ENCODE assay signal across 24 cellular contexts in the genomic region with DNA sequence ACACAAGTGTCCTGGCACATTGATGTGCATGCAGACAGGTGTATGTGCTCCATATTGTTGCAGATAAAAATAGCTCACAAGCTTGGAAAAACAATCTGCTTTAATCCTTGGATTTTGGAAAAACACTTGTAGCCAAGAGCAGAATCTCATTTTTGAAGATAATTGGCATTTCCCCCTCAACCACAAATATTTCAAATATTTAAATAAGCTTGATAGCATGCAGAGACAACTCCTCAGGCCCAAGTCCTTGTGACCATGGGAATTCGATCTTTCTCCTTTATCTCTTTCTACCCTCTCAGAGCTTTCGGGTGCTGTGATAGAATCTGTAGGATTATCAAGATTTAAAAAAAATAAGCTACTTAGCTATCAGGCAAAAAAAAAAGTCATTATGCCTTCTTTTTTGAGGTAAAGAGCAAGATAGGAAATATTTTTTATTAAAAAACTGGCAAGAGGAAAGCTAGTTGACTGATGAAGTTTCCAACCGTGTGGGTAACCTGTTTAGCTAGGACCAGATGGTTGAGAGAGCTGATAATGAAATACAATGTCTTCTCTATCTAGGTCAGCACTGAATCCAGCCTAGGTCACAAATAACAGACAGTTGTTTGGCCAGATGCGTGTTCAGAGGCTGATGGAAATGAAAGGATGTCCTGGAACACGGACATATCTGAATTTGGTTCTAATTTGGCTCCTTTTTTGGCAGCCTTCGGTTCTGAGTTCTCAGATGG.
DNase-seq lines count a peak whose midpoint lies in the region; ATAC-seq, FAIRE-seq and TF ChIP-seq lines count a peak whose summit lies in the region.
"Had no signal": no experiment of that assay in that cellular context is flagged by ENCODE, and none has a peak within 500 bp of the region (broad histone marks: within the 10 kb centered on the region; RNA-seq: fewer than 3 reads in every experiment).

No MANE protein-coding gene starts in this region.

- peaks cover 19% of the 10 kb centered on the region for H3K4me1 Mint-ChIP-seq in activated naive CD4-positive, alpha-beta T cell treated with anti-CD3 and anti-CD28 coated beads, Interleukin-2, amount 50 U/mL, for 24 hours

- H3K27ac Mint-ChIP-seq in activated naive CD4-positive, alpha-beta T cell treated with anti-CD3 and anti-CD28 coated beads, Interleukin-2, amount 50 U/mL, for 24 hours = peak overlapping the region; percentile 63
- H3K27ac Mint-ChIP-seq: activated CD4-positive, alpha-beta T cell treated with anti-CD3 and anti-CD28 coated beads, Interleukin-2, amount 10 ng/mL, durations not matched to agents 7 days and 5 days; activated naive CD4-positive, alpha-beta T cell treated with anti-CD3 and anti-CD28 coated beads, Interleukin-2, amount 50 U/mL, for 72 hours; CD8-positive, alpha-beta memory T cell; effector memory CD8-positive, alpha-beta T cell; natural killer cell treated with Interleukin-12 subunit alpha and Interleukin-12 subunit beta and Interleukin-15 and Interleukin-18, amount 100 ng/mL, for 72 hours; stimulated activated naive CD8-positive, alpha-beta T cell treated with anti-CD3 and anti-CD28 coated beads, Interleukin-15, Interleukin-2, amounts not matched to agents 100 ng/mL and 50 ng/mL, for 24 hours had no signal

- ATAC-seq in GM19328 (IDR thresholded peaks at IDR 0.05; ENCODE audit: unreplicated experiment) (no peak), GM19397 (IDR thresholded peaks at IDR 0.05; ENCODE audit: unreplicated experiment) (no peak)
- ATAC-seq: A549; activated naive CD4-positive, alpha-beta T cell treated with anti-CD3 and anti-CD28 coated beads, Interleukin-2, amount 50 U/mL, for 72 hours; effector memory CD8-positive, alpha-beta T cell; natural killer cell treated with Interleukin-12 subunit alpha and Interleukin-12 subunit beta and Interleukin-15 and Interleukin-18, amount 100 ng/mL, for 72 hours; upper lobe of right lung had no signal

- no peak for TF ChIP-seq CTCF in fibroblast of pulmonary artery (IDR thresholded peaks at IDR 0.05; ENCODE audit: low read length, missing control alignments)

- no peak for DNase-seq in activated naive CD4-positive, alpha-beta T cell treated with Interleukin-2 at 50 U/mL for 16 hours
- DNase-seq in SK-N-MC (ENCODE audit: low read depth, low spot score) (peak; percentile 22), fibroblast of pulmonary artery (ENCODE audit: low read depth) (peak; percentile 53), urothelium cell line (ENCODE audit: low spot score) (peak; percentile 16), superior temporal gyrus (ENCODE audit: extremely low spot score) (no peak)
- DNase-seq: activated CD4-positive, alpha-beta T cell treated with anti-CD3 and anti-CD28 coated beads, Interleukin-2, amount 10 ng/mL, durations not matched to agents 7 days and 5 days; CD8-positive, alpha-beta memory T cell; effector memory CD8-positive, alpha-beta T cell; H7; NCI-H2029; NCI-H524 treated with DMSO at 0.1 percent for 48 hours; stimulated activated CD4-positive, alpha-beta T cell treated with anti-CD3 and anti-CD28 coated beads, Interleukin-15, amount 100 ng/mL, for 24 hours; upper lobe of right lung had no signal

- FAIRE-seq in urothelium cell line (lab: Jason Lieb, UNC) = no peak
- FAIRE-seq: A549, frontal cortex, G401.6 had no signal

- H3K9me3 ChIP-seq in SK-N-MC (ENCODE audit: low read depth, low read length) = no peaks in the 10 kb centered on the region
- H3K9me3 ChIP-seq: A549 had no signal

- no peaks in the 10 kb centered on the region for H3K9me3 Mint-ChIP-seq in activated naive CD4-positive, alpha-beta T cell treated with anti-CD3 and anti-CD28 coated beads, Interleukin-2, amount 50 U/mL, for 24 hours

- H3K36me3 Mint-ChIP-seq in activated naive CD4-positive, alpha-beta T cell treated with anti-CD3 and anti-CD28 coated beads, Interleukin-2, amount 50 U/mL, for 24 hours = peaks cover 15% of the 10 kb centered on the region

- no peaks in the 10 kb centered on the region for H3K36me3 ChIP-seq in SK-N-MC (ENCODE audit: insufficient read depth, low read length)
- H3K36me3 ChIP-seq: cardiac muscle cell, upper lobe of right lung had no signal

- no peak overlapping the region for H3K9ac ChIP-seq in SK-N-MC (ENCODE audit: insufficient read length)

- H3K4me3 ChIP-seq in SK-N-MC = peak overlapping the region; percentile 25; the same call in 1 of the 2 replicates
- no peak overlapping the region for H3K4me3 ChIP-seq in fibroblast of pulmonary artery (replicated peaks; ENCODE audit: low read depth, low read length)
- H3K4me3 ChIP-seq: A549, cardiac muscle cell, lung, upper lobe of right lung had no signal

- H3K4me3 Mint-ChIP-seq in activated naive CD4-positive, alpha-beta T cell treated with anti-CD3 and anti-CD28 coated beads, Interleukin-2, amount 50 U/mL, for 24 hours = no peak overlapping the region
- H3K4me3 Mint-ChIP-seq: activated CD4-positive, alpha-beta T cell treated with anti-CD3 and anti-CD28 coated beads, Interleukin-2, amount 10 ng/mL, durations not matched to agents 7 days and 5 days; CD8-positive, alpha-beta memory T cell; effector memory CD8-positive, alpha-beta T cell; natural killer cell treated with Interleukin-12 subunit alpha and Interleukin-12 subunit beta and Interleukin-15 and Interleukin-18, amount 100 ng/mL, for 72 hours; stimulated activated naive CD8-positive, alpha-beta T cell treated with anti-CD3 and anti-CD28 coated beads, Interleukin-15, Interleukin-2, amounts not matched to agents 100 ng/mL and 50 ng/mL, for 24 hours had no signal

- H3K27me3 Mint-ChIP-seq in activated naive CD4-positive, alpha-beta T cell treated with anti-CD3 and anti-CD28 coated beads, Interleukin-2, amount 50 U/mL, for 24 hours = no peaks in the 10 kb centered on the region
- H3K27me3 Mint-ChIP-seq: effector memory CD8-positive, alpha-beta T cell; stimulated activated naive CD8-positive, alpha-beta T cell treated with anti-CD3 and anti-CD28 coated beads, Interleukin-15, Interleukin-2, amounts not matched to agents 100 ng/mL and 50 ng/mL, for 24 hours had no signal

- H3K27ac ChIP-seq in SK-N-MC = peak overlapping the region; percentile 54; the same call in 1 of the 2 replicates
- H3K27ac ChIP-seq: A549, cardiac muscle cell, upper lobe of right lung had no signal

Comparison
In these comparisons a context has a peak if more than half of its experiments do, and no peak if none do; other contexts are left out.
1. DNase-seq: peak in SK-N-MC (single experiment), fibroblast of pulmonary artery (single experiment) and urothelium cell line (single experiment); none in activated naive CD4-positive, alpha-beta T cell treated with Interleukin-2 at 50 U/mL for 16 hours (single experiment) and superior temporal gyrus (single experiment).